Comparison of ENCODE assay signal across 26 cellular contexts in the genomic region with DNA sequence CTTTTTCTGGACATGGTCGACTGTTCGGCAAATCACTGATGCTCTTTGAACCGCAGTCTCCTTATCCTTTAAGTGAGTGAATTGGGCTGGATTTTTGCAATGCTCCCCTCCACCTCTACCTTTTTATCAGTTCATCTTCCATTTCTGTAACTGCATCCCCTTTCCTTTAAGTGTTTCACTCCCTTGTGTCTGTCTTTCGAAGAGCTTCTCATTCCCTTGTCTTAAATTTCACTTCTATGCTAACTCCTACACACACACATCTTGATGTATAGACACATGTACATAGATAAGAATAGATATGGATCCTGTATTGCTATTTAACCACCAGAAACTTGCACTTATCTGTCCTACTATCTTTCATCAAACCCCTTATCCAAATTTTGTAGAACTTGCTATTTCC.
"Had no signal": no experiment of that assay in that cellular context is flagged by ENCODE, and none has a peak within 500 bp of the region (broad histone marks: within the 10 kb centered on the region; RNA-seq: fewer than 3 reads in every experiment).

No MANE protein-coding gene starts in this region.

- H3K4me3 Mint-ChIP-seq: mesothelial cell of epicardium; naive B cell; natural killer cell; nephron progenitor cell; neural progenitor cell; stimulated activated memory B cell treated with anti-CD40 and anti-IgM and Interleukin-4, amounts not matched to agents 10 μg/mL and 1 μg/mL and 100 μg/mL, for 72 hours; stimulated activated naive CD8-positive, alpha-beta T cell treated with anti-CD3 and anti-CD28 coated beads, Interleukin-15, amount 100 ng/mL, for 72 hours had no signal

- H3K4me3 ChIP-seq: left ventricle myocardium inferior, lung, neural progenitor cell, psoas muscle, right lobe of liver, smooth muscle cell, tibial nerve, upper lobe of left lung, vagina had no signal

- H3K27ac ChIP-seq: left ventricle myocardium inferior, neural progenitor cell, neutrophil, parathyroid adenoma, psoas muscle, right lobe of liver, tibial nerve, vagina had no signal

- H3K4me1 Mint-ChIP-seq: natural killer cell; nephron progenitor cell; neural progenitor cell; stimulated activated memory B cell treated with anti-CD40 and anti-IgM and Interleukin-4, amounts not matched to agents 10 μg/mL and 1 μg/mL and 100 μg/mL, for 72 hours; stimulated activated naive CD8-positive, alpha-beta T cell treated with anti-CD3 and anti-CD28 coated beads, Interleukin-15, amount 100 ng/mL, for 72 hours had no signal

- H3K36me3 ChIP-seq: left ventricle myocardium inferior, neural progenitor cell, neutrophil, right lobe of liver, tibial nerve, upper lobe of left lung, vagina had no signal

- H3K36me3 Mint-ChIP-seq: mesothelial cell of epicardium; naive B cell; natural killer cell; stimulated activated memory B cell treated with anti-CD40 and anti-IgM and Interleukin-4, amounts not matched to agents 10 μg/mL and 1 μg/mL and 100 μg/mL, for 72 hours had no signal

- H3K4me1 ChIP-seq: left ventricle myocardium inferior, neural progenitor cell, parathyroid adenoma, psoas muscle, right lobe of liver, tibial nerve, vagina had no signal

- H3K9me3 Mint-ChIP-seq: naive B cell; natural killer cell; nephron progenitor cell; neural progenitor cell; stimulated activated memory B cell treated with anti-CD40 and anti-IgM and Interleukin-4, amounts not matched to agents 10 μg/mL and 1 μg/mL and 100 μg/mL, for 72 hours had no signal

- H3K9me3 ChIP-seq: left ventricle myocardium inferior, neutrophil, psoas muscle, right lobe of liver, tibial nerve, upper lobe of left lung, vagina had no signal

- H3K27ac Mint-ChIP-seq: mesothelial cell of epicardium; natural killer cell; nephron progenitor cell; neural progenitor cell; stimulated activated memory B cell treated with anti-CD40 and anti-IgM and Interleukin-4, amounts not matched to agents 10 μg/mL and 1 μg/mL and 100 μg/mL, for 72 hours; stimulated activated naive CD8-positive, alpha-beta T cell treated with anti-CD3 and anti-CD28 coated beads, Interleukin-15, amount 100 ng/mL, for 72 hours had no signal

- H3K27me3 ChIP-seq: neural progenitor cell, right lobe of liver, tibial nerve, upper lobe of left lung, vagina had no signal

- ATAC-seq: natural killer cell; psoas muscle; stimulated activated naive CD8-positive, alpha-beta T cell treated with anti-CD3 and anti-CD28 coated beads, Interleukin-15, amount 100 ng/mL, for 72 hours had no signal

- DNase-seq: islet precursor cell; left ventricle myocardium inferior; mesendoderm; naive B cell; natural killer cell; nephron progenitor cell; occipital lobe; psoas muscle; right lobe of liver; stimulated activated CD4-positive, alpha-beta T cell treated with anti-CD3 and anti-CD28 coated beads, Interleukin-1b, Interleukin-23, amount 100 ng/mL, for 48 hours; stimulated activated CD4-positive, alpha-beta T cell treated with anti-CD3 and anti-CD28 coated beads, Interleukin-2, amount 100 ng/mL, for 48 hours; stimulated activated CD4-positive, alpha-beta T cell treated with anti-CD3 and anti-CD28 coated beads, Interleukin-4, amount 100 ng/mL, for 4 hours; stimulated activated CD8-positive, alpha-beta memory T cell treated with anti-CD3 and anti-CD28 coated beads, Interleukin-4, amount 100 ng/mL, for 48 hours; stimulated activated naive CD4-positive, alpha-beta T cell treated with Interleukin-2 at 50 U/mL for 16 hours; stimulated activated naive CD8-positive, alpha-beta T cell treated with anti-CD3 and anti-CD28 coated beads, Interleukin-15, amount 100 ng/mL, for 72 hours; substantia nigra had no signal

- H3K27me3 Mint-ChIP-seq: stimulated activated memory B cell treated with anti-CD40 and anti-IgM and Interleukin-4, amounts not matched to agents 10 μg/mL and 1 μg/mL and 100 μg/mL, for 72 hours had no signal
